In genomic region chr2:86064006-86064405, GRCh38 we compare ENCODE assay signal across 16 cellular contexts. TPM values are rescaled to one million over a fixed set of nuclear protein-coding genes. Genes with fewer than 3 reads are reported as not detected.
DNase-seq lines count a peak whose midpoint lies in the region; ATAC-seq and TF ChIP-seq lines count a peak whose summit lies in the region.
"Had no signal": no experiment of that assay in that cellular context is flagged by ENCODE, and none has a peak within 500 bp of the region (broad histone marks: within the 10 kb centered on the region; RNA-seq: fewer than 3 reads in every experiment).

No MANE protein-coding gene starts in this region.

- H4K8ac ChIP-seq in neuronal stem cell (ENCODE audit: low read depth, low read length): no peak overlapping the region

- H3K4me3 ChIP-seq in MM.1S (ENCODE audit: low read length) (no peak overlapping the region), mammary epithelial cell (replicated peaks in 1 of 3; ENCODE audit: insufficient read depth in 1 of 3, low read depth in 2 of 3, low read length in 3 of 3) (no peak overlapping the region), neuronal stem cell (ENCODE audit: low read length in 2 of 2) (no peak overlapping the region)
- H3K4me3 ChIP-seq: BLaER1, gastroesophageal sphincter, ovary had no signal

- no peak overlapping the region for H2BK5ac ChIP-seq in neuronal stem cell (ENCODE audit: low read length)

- peaks cover 21% of the 10 kb centered on the region for H3K4me1 Mint-ChIP-seq in activated naive CD8-positive, alpha-beta T cell treated with anti-CD3 and anti-CD28 coated beads, Interleukin-2, amount 50 U/mL, for 24 hours

- no peak overlapping the region for H2BK120ac ChIP-seq in neuronal stem cell (ENCODE audit: low read depth, low read length)

- H3K36me3 ChIP-seq in MM.1S (replicated peaks; ENCODE audit: insufficient read depth, low read length): peaks cover 8% of the 10 kb centered on the region; the same call in 1 of the 2 replicates
- peaks cover 51% of the 10 kb centered on the region for H3K36me3 ChIP-seq in mammary epithelial cell (ENCODE audit: insufficient read depth, low read length)
- peaks cover 20 to 97% of the 10 kb centered on the region in 2 donors for H3K36me3 ChIP-seq in neuronal stem cell (replicated peaks in 1 of 2; ENCODE audit: control insufficient read depth in 2 of 2, insufficient read depth in 2 of 2, low read length in 2 of 2)
- H3K36me3 ChIP-seq: ovary had no signal

- no peaks in the 10 kb centered on the region for H3K27me3 ChIP-seq in MM.1S (replicated peaks; ENCODE audit: insufficient read depth, low read length)
- H3K27me3 ChIP-seq in mammary epithelial cell (ENCODE audit: insufficient read depth, low read length): no peaks in the 10 kb centered on the region
- peaks cover 0 to 2% (median 0%) of the 10 kb centered on the region in 3 experiments for H3K27me3 ChIP-seq in neuronal stem cell (ENCODE audit: control insufficient read depth in 3 of 3, insufficient read depth in 3 of 3, low read depth in 1 of 3, low read length in 3 of 3)
- H3K27me3 ChIP-seq: BLaER1, gastroesophageal sphincter, ovary had no signal

- no peak overlapping the region for H3K27ac Mint-ChIP-seq in activated naive CD8-positive, alpha-beta T cell treated with anti-CD3 and anti-CD28 coated beads, Interleukin-2, amount 50 U/mL, for 24 hours
- H3K27ac Mint-ChIP-seq: activated T-helper 17 cell treated with anti-CD3 and anti-CD28 coated beads, Interleukin-2, amount 50 U/mL, for 72 hours; T-helper 2 cell treated with Interferon-gamma antibody and Interleukin-4, amounts not matched to agents 5 μg/mL and 100 μg/mL, for 36 hours had no signal

- H3K4ac ChIP-seq in neuronal stem cell (ENCODE audit: low read length): no peak overlapping the region

- H3K27ac ChIP-seq in MM.1S (ENCODE audit: low read length) (peak overlapping the region; percentile 79), mammary epithelial cell (ENCODE audit: insufficient read depth, low read depth, low read length) (no peak overlapping the region), neuronal stem cell (replicated peaks; ENCODE audit: low read length) (no peak overlapping the region)
- H3K27ac ChIP-seq: BLaER1, gastroesophageal sphincter, ovary had no signal

- in situ Hi-C loops in mammary epithelial cell (cut with MboI; ENCODE audit: low sequenced_read_pairs in 2 of 2): loop anchor here in 1 of 2 donors (5.0 kb wide), 1 partner anchor 177 kb away; the partner anchor contains the start of gene ST3GAL5

- H3K9me2 ChIP-seq in MM.1S (replicated peaks; ENCODE audit: insufficient read depth, low read length): no peaks in the 10 kb centered on the region

- H3K9ac ChIP-seq in MM.1S (ENCODE audit: low read length) (peak overlapping the region; percentile 12; the same call in 1 of the 2 replicates), mammary epithelial cell (ENCODE audit: insufficient read depth, low read length) (no peak overlapping the region), neuronal stem cell (ENCODE audit: low read depth, low read length, poor library complexity) (no peak overlapping the region)
- H3K9ac ChIP-seq: BLaER1 had no signal

- H3K79me1 ChIP-seq in neuronal stem cell (ENCODE audit: low read depth, low read length): peaks cover 4% of the 10 kb centered on the region

- H3F3A ChIP-seq in MM.1S (ENCODE audit: insufficient read depth, low read length): peaks cover 33% of the 10 kb centered on the region

- peaks cover 34% of the 10 kb centered on the region for H3K79me2 ChIP-seq in MM.1S (ENCODE audit: low read length)
- no peaks in the 10 kb centered on the region for H3K79me2 ChIP-seq in mammary epithelial cell (ENCODE audit: insufficient read depth, low read length)

- H2AFZ ChIP-seq in MM.1S (ENCODE audit: low read length): no peak overlapping the region
- no peak overlapping the region for H2AFZ ChIP-seq in mammary epithelial cell (ENCODE audit: low read depth, low read length)
- no peak overlapping the region for H2AFZ ChIP-seq in neuronal stem cell (ENCODE audit: low read length)

- no peak for TF ChIP-seq CTCF in MM.1S (IDR thresholded peaks at IDR 0.05; ENCODE audit: low read length)
- no peak for TF ChIP-seq CTCF in mammary epithelial cell (conservative IDR thresholded peaks at IDR 0.05 in 1 of 2, IDR thresholded peaks at IDR 0.05 in 1 of 2; ENCODE audit: extremely low read depth in 1 of 2, insufficient read depth in 1 of 2, low read depth in 1 of 2, low read length in 2 of 2)

- no peak overlapping the region for H3K23ac ChIP-seq in neuronal stem cell (ENCODE audit: low read depth, low read length, poor library complexity)

- H4K91ac ChIP-seq in neuronal stem cell (ENCODE audit: low read depth, low read length, poor library complexity): no peak overlapping the region

- H2BK12ac ChIP-seq in neuronal stem cell (ENCODE audit: low read length): no peak overlapping the region

- H3K4me2 ChIP-seq in MM.1S (ENCODE audit: low read depth, low read length): peak overlapping the region; percentile 58
- H3K4me2 ChIP-seq in mammary epithelial cell (ENCODE audit: insufficient read depth, low read depth, low read length): no peak overlapping the region
- no peak overlapping the region for H3K4me2 ChIP-seq in neuronal stem cell (ENCODE audit: insufficient read depth, low read length, poor library complexity, severe bottlenecking)
- H3K4me2 ChIP-seq: BLaER1 had no signal

- 89% methylated on average over 2 of the region's 2 CpGs for WGBS in mammary epithelial cell (ENCODE audit: low coverage, missing lambda C conversion rate)
- WGBS in neuronal stem cell (ENCODE audit: extremely low coverage in 2 of 2, insufficient read length in 2 of 2, insufficient replicate concordance in 1 of 2), 2 donors: no CpG with 5 or more reads among the region's 2 CpGs

- dilution Hi-C loops in mammary epithelial cell (cut with HindIII; ENCODE audit: low sequenced_read_pairs): no loop called here

- CTCF ChIA-PET in mammary epithelial cell (lab: Charles Lee; ENCODE audit: low non-redundant PET): no interaction called here

- H2BK15ac ChIP-seq in neuronal stem cell (ENCODE audit: low read length): no peak overlapping the region

- ATAC-seq in GM18519 (IDR thresholded peaks at IDR 0.05; ENCODE audit: low FRiP score, unreplicated experiment) (no peak), HG02678 (IDR thresholded peaks at IDR 0.05; ENCODE audit: unreplicated experiment) (no peak)
- ATAC-seq in activated naive CD8-positive, alpha-beta T cell treated with anti-CD3 and anti-CD28 coated beads, Interleukin-2, amount 50 U/mL, for 24 hours: no peak
- ATAC-seq: activated T-helper 17 cell treated with anti-CD3 and anti-CD28 coated beads, Interleukin-2, amount 50 U/mL, for 72 hours; gastroesophageal sphincter; left ventricle myocardium superior had no signal

- H3K36me3 Mint-ChIP-seq in activated naive CD8-positive, alpha-beta T cell treated with anti-CD3 and anti-CD28 coated beads, Interleukin-2, amount 50 U/mL, for 24 hours (ENCODE audit: low read depth): peaks cover 74% of the 10 kb centered on the region

- no TSS peak for BruUV-seq in mammary epithelial cell (replicated peaks; lab: Mats Ljungman, UMichigan)

- H3K14ac ChIP-seq in neuronal stem cell (ENCODE audit: low read length): no peak overlapping the region

- no peak overlapping the region for H3K18ac ChIP-seq in neuronal stem cell (ENCODE audit: low read length)

- H3K9me3 ChIP-seq in MM.1S (replicated peaks; ENCODE audit: insufficient read depth, low read length) (no peaks in the 10 kb centered on the region), mammary epithelial cell (replicated peaks; ENCODE audit: insufficient read depth, low read length) (no peaks in the 10 kb centered on the region), neuronal stem cell (replicated peaks in 1 of 2; ENCODE audit: control insufficient read depth in 2 of 2, insufficient read depth in 1 of 2, low read depth in 1 of 2, low read length in 2 of 2) (peaks cover 0 to 21% of the 10 kb centered on the region in 2 donors)
- H3K9me3 ChIP-seq: gastroesophageal sphincter, ovary had no signal

- H3K4me3 Mint-ChIP-seq in activated naive CD8-positive, alpha-beta T cell treated with anti-CD3 and anti-CD28 coated beads, Interleukin-2, amount 50 U/mL, for 24 hours: no peak overlapping the region
- H3K4me3 Mint-ChIP-seq: activated T-helper 17 cell treated with anti-CD3 and anti-CD28 coated beads, Interleukin-2, amount 50 U/mL, for 72 hours; T-helper 2 cell treated with Interferon-gamma antibody and Interleukin-4, amounts not matched to agents 5 μg/mL and 100 μg/mL, for 36 hours had no signal

- H3K4me1 ChIP-seq in MM.1S (ENCODE audit: low read length) (peaks cover 46% of the 10 kb centered on the region), mammary epithelial cell (ENCODE audit: insufficient read depth, low read length) (no peaks in the 10 kb centered on the region), neuronal stem cell (ENCODE audit: control insufficient read depth in 2 of 2, insufficient read depth in 1 of 2, low read depth in 1 of 2, low read length in 2 of 2) (no peaks in the 10 kb centered on the region)

- H3K9me3 Mint-ChIP-seq in activated naive CD8-positive, alpha-beta T cell treated with anti-CD3 and anti-CD28 coated beads, Interleukin-2, amount 50 U/mL, for 24 hours: no peaks in the 10 kb centered on the region
- H3K9me3 Mint-ChIP-seq: activated T-helper 17 cell treated with anti-CD3 and anti-CD28 coated beads, Interleukin-2, amount 50 U/mL, for 72 hours had no signal

- no peak overlapping the region for H2AK5ac ChIP-seq in neuronal stem cell (ENCODE audit: low read depth, low read length)

- no peaks in the 10 kb centered on the region for H3K27me3 Mint-ChIP-seq in activated naive CD8-positive, alpha-beta T cell treated with anti-CD3 and anti-CD28 coated beads, Interleukin-2, amount 50 U/mL, for 24 hours
- H3K27me3 Mint-ChIP-seq: activated T-helper 17 cell treated with anti-CD3 and anti-CD28 coated beads, Interleukin-2, amount 50 U/mL, for 72 hours had no signal

- H4K20me1 ChIP-seq in MM.1S (ENCODE audit: insufficient read depth, low read length): no peaks in the 10 kb centered on the region
- H4K20me1 ChIP-seq in mammary epithelial cell (ENCODE audit: insufficient read depth, low read length): no peaks in the 10 kb centered on the region
- H4K20me1 ChIP-seq: BLaER1 had no signal

- DNase-seq in EH (ENCODE audit: low read depth) (peak; percentile 78), MM.1S (peak; percentile 83), mammary epithelial cell (peak; percentile 19), renal cortical epithelial cell (ENCODE audit: low read depth) (peak; percentile 88), neuronal stem cell (ENCODE audit: low spot score) (no peak)
- no peak for DNase-seq in activated naive CD8-positive, alpha-beta T cell treated with anti-CD3 and anti-CD28 coated beads, Interleukin-2, amount 50 U/mL, for 24 hours
- DNase-seq: GDM1, left ventricle myocardium superior, NCI-H1694 treated with DMSO at 0.1 percent for 48 hours, ovary had no signal

- intact Hi-C loops in mammary epithelial cell (cut with micrococcal nuclease): no loop called here

RNA-seq across cellular contexts. Expression of gene POLR1A, which starts 41.7 kb away (rescaled TPM):
- 10 to 100 TPM; 35.7 to 49.4 TPM for total RNA-seq in mammary epithelial cell
- polyA plus RNA-seq in mammary epithelial cell: 12.0 TPM
- polyA minus RNA-seq in mammary epithelial cell: 46.3 TPM
- total RNA-seq in renal cortical epithelial cell: 17.4 and 40.4 TPM in 2 replicates
- 4.9 TPM for polyA plus RNA-seq in neuronal stem cell (2013, experiment 1 of 2)
- polyA plus RNA-seq in neuronal stem cell (2013, experiment 2 of 2): 5.2 TPM

RNA-seq across cellular contexts. Expression of gene PTCD3, which starts 42.0 kb away (rescaled TPM):
- total RNA-seq in mammary epithelial cell (100 to 1,000 TPM in 1 of 2 donors, 10 to 100 TPM in 1; 88.3 to 112 TPM), renal cortical epithelial cell (96.2 and 125 TPM in 2 replicates)
- 34.9 TPM for polyA plus RNA-seq in mammary epithelial cell
- polyA minus RNA-seq in mammary epithelial cell: 42.2 TPM
- polyA plus RNA-seq in neuronal stem cell (2013, experiment 1 of 2): 79.1 TPM
- polyA plus RNA-seq in neuronal stem cell (2013, experiment 2 of 2): 78.1 TPM

Comparison
In these comparisons a context has a peak if more than half of its experiments do, and no peak if none do; other contexts are left out.
1. DNase-seq: peak in EH (single experiment), MM.1S (single experiment), mammary epithelial cell (single experiment) and renal cortical epithelial cell (single experiment); none in neuronal stem cell (single experiment) and activated naive CD8-positive, alpha-beta T cell treated with anti-CD3 and anti-CD28 coated beads, Interleukin-2, amount 50 U/mL, for 24 hours (single experiment).